Comparison of ENCODE assay signal across 32 cellular contexts in the genomic region with DNA sequence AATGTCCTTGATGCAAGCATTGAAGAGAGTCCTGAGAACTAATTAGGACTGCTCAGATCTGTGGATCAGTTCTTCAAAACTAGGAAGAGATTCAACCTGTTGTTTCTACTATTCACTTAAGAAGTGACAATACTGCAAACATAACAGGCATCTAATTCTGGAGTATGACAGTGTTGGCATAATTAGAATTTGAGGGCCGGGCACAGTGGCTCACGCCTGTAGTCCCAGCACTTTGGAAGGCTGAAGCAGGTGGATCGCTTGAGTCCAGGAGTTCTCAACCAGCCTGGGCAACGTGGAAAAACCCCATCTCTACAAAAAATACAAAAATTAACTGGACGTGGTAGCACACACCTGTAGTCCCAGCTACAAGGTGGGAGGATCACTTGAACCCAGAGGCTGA. TPM values are rescaled to one million over a fixed set of nuclear protein-coding genes. Genes with fewer than 3 reads are reported as not detected.
"Had no signal": no experiment of that assay in that cellular context is flagged by ENCODE, and none has a peak within 500 bp of the region (broad histone marks: within the 10 kb centered on the region; RNA-seq: fewer than 3 reads in every experiment).

No MANE protein-coding gene starts in this region.

- ATAC-seq: activated naive CD4-positive, alpha-beta T cell treated with anti-CD3 and anti-CD28 coated beads, Interleukin-2, amount 50 U/mL, for 72 hours; activated T-cell treated with anti-CD3 and anti-CD28 coated beads, Interleukin-2, amount 50 U/mL, for 72 hours; effector memory CD8-positive, alpha-beta T cell; gastroesophageal sphincter; T-helper 17 cell; WTC11 had no signal

- H3K4me1 ChIP-seq: ascending aorta, breast epithelium, gastroesophageal sphincter had no signal

- H3K4me3 ChIP-seq: ascending aorta, breast epithelium, cardiac muscle cell, esophagus squamous epithelium, gastroesophageal sphincter had no signal

- DNase-seq: activated CD4-positive, alpha-beta memory T cell treated with anti-CD3 and anti-CD28 coated beads, Interleukin-2, amount 10 ng/mL, durations not matched to agents 7 days and 5 days; activated CD4-positive, alpha-beta T cell treated with anti-CD3 and anti-CD28 coated beads for 1 hour; activated CD4-positive, alpha-beta T cell treated with anti-CD3 and anti-CD28 coated beads for 4 hours; activated CD4-positive, alpha-beta T cell treated with anti-CD3 and anti-CD28 coated beads, Interleukin-2, amount 10 ng/mL, durations not matched to agents 7 days and 5 days; activated CD4-positive, alpha-beta T cell treated with anti-CD3 and anti-CD28 coated beads, Interleukin-2, amount 50 U/mL, for 4 hours; activated CD8-positive, alpha-beta memory T cell treated with anti-CD3 and anti-CD28 coated beads, Interleukin-2, amount 50 U/mL, for 48 hours; activated gamma-delta T cell; activated naive CD4-positive, alpha-beta T cell; activated naive CD4-positive, alpha-beta T cell treated with anti-CD3 and anti-CD28 coated beads, Interleukin-2, amount 10 ng/mL, durations not matched to agents 7 days and 5 days; activated naive CD8-positive, alpha-beta T cell treated with anti-CD3 and anti-CD28 coated beads, Interleukin-2, amount 10 ng/mL, durations not matched to agents 7 days and 5 days; activated T-cell treated with anti-CD3 and anti-CD28 coated beads for 4 hours; activated T-cell treated with anti-CD3 and anti-CD28 coated beads, Interleukin-2, amount 50 U/mL, for 24 hours; activated T-cell treated with anti-CD3 and anti-CD28 coated beads, Interleukin-2, amount 50 U/mL, for 72 hours; cortex of kidney; dermis blood vessel endothelial cell; effector CD4-positive, alpha-beta T cell; effector memory CD8-positive, alpha-beta T cell; esophagus squamous epithelium; foreskin melanocyte; T-helper 1 cell; T-helper 17 cell; T1000 had no signal

- H3K27me3 ChIP-seq: ascending aorta, breast epithelium, cardiac muscle cell, esophagus squamous epithelium, gastroesophageal sphincter had no signal

- H3K27ac ChIP-seq: ascending aorta, breast epithelium, cardiac muscle cell, esophagus squamous epithelium, gastroesophageal sphincter had no signal

- H3K36me3 ChIP-seq: ascending aorta, breast epithelium, cardiac muscle cell, esophagus squamous epithelium, gastroesophageal sphincter had no signal

- H3K9me3 ChIP-seq: ascending aorta, breast epithelium, esophagus squamous epithelium, gastroesophageal sphincter had no signal

- FAIRE-seq: colon had no signal

RNA-seq across cellular contexts. Expression of gene RIMKLA, which starts 37.5 kb away (rescaled TPM):
- total RNA-seq: fibroblast of villous mesenchyme, glomerular endothelial cell had no signal
- polyA plus RNA-seq: fibroblast of lung had no signal
